ENCODE assay signal across 8 cellular contexts in genomic region chr1:244049142-244049968, GRCh38. TPM values are rescaled to one million over a fixed set of nuclear protein-coding genes. Genes with fewer than 3 reads are reported as not detected.
A peak's percentile ranks its signal among the peaks of the same experiment; 100 is the strongest.
DNase-seq lines count a peak whose midpoint lies in the region; ATAC-seq and TF ChIP-seq lines count a peak whose summit lies in the region.

No MANE protein-coding gene starts in this region.

- no peaks in the 10 kb centered on the region for H3K9me3 Mint-ChIP-seq in effector memory CD8-positive, alpha-beta T cell

- H3K4me1 ChIP-seq in stomach, result peaks cover 8 to 48% (median 33%) of the 10 kb centered on the region in 4 donors

- TF ChIP-seq CTCF in stomach (IDR thresholded peaks at IDR 0.05), result no peak

- WGBS in stomach, 5 donors, result 0 to 1% (median 1%) methylated on average over 20 to 74 of the region's 75 CpGs

- H3K4me3 ChIP-seq in GM08714 (ENCODE audit: low read length), result peak overlapping the region; percentile 78
- peak overlapping the region; percentile 65 to 85 (median 81) for H3K4me3 ChIP-seq in stomach

- H3K36me3 Mint-ChIP-seq in effector memory CD8-positive, alpha-beta T cell (ENCODE audit: insufficient read depth), result peaks cover 20% of the 10 kb centered on the region

- H3K36me3 ChIP-seq in stomach, result peaks cover 5 to 8% (median 8%) of the 10 kb centered on the region in 4 donors

- ATAC-seq in effector memory CD8-positive, alpha-beta T cell (replicated peaks), result no peak
- ATAC-seq in sciatic nerve, result no peak

- no peaks in the 10 kb centered on the region for H3K9me3 ChIP-seq in stomach

- H3K4me3 Mint-ChIP-seq in effector memory CD8-positive, alpha-beta T cell, result peak overlapping the region; percentile 88 to 91

- no peak for TF ChIP-seq POLR2A in stomach (IDR thresholded peaks at IDR 0.05)

- H3K27ac ChIP-seq in stomach, result peak overlapping the region; percentile 87 to 100 (median 98)

- DNase-seq in NCI-H1105 treated with DMSO at 0.1 percent for 48 hours (lab: John Stamatoyannopoulos, UW) (peak; percentile 13), midbrain (lab: John Stamatoyannopoulos, UW) (peak; percentile 69), stomach (no peak), NCI-H510A treated with DMSO at 0.1 percent for 48 hours (lab: John Stamatoyannopoulos, UW) (no peak), sciatic nerve (ENCODE audit: low spot score) (no peak)
- peak; percentile 58 for DNase-seq in activated CD4-positive, alpha-beta T cell treated with anti-CD3 and anti-CD28 coated beads, Interleukin-2, amount 50 U/mL, for 1 hour
- DNase-seq in effector memory CD8-positive, alpha-beta T cell, result peak; percentile 20 to 40 (median 35)

- H3K27me3 ChIP-seq in stomach, result no peaks in the 10 kb centered on the region

- intact Hi-C loops in stomach (cut with DNase I; ENCODE audit: low total_unique reads), result no loop called here
- intact Hi-C loops in sciatic nerve (cut with DNase I), result no loop called here

- peak overlapping the region; percentile 85 to 90 for H3K27ac Mint-ChIP-seq in effector memory CD8-positive, alpha-beta T cell

- H3K4me1 Mint-ChIP-seq in effector memory CD8-positive, alpha-beta T cell (ENCODE audit: low read depth in 2 of 2), result peaks cover 20 to 21% of the 10 kb centered on the region in 2 donors

- H3K27me3 Mint-ChIP-seq in effector memory CD8-positive, alpha-beta T cell, result peaks cover 6 to 11% of the 10 kb centered on the region in 2 donors

- no peak for TF ChIP-seq EP300 in stomach (IDR thresholded peaks at IDR 0.05)

RNA-seq across cellular contexts. Expression of gene ZBTB18, which starts 1.7 kb away (rescaled TPM):
- 10 to 100 TPM; 14.6 to 27.2 (median 18.7) TPM for total RNA-seq in stomach
- 1 to 10 TPM; 5.7 to 7.4 (median 7.2) TPM for polyA plus RNA-seq in stomach
- 13.4 TPM for total RNA-seq in sciatic nerve

Comparison
In these comparisons a context has a peak if more than half of its experiments do, and no peak if none do; other contexts are left out.
1. DNase-seq: peak in NCI-H1105 treated with DMSO at 0.1 percent for 48 hours (single experiment), activated CD4-positive, alpha-beta T cell treated with anti-CD3 and anti-CD28 coated beads, Interleukin-2, amount 50 U/mL, for 1 hour (single experiment), effector memory CD8-positive, alpha-beta T cell (3 of 3) and midbrain (single experiment); none in stomach (single experiment), NCI-H510A treated with DMSO at 0.1 percent for 48 hours (single experiment) and sciatic nerve (single experiment).